Comparison of ENCODE assay signal across 7 cellular contexts in genomic region chr2:147385600-147385999, GRCh38.
"Had no signal": no experiment of that assay in that cellular context is flagged by ENCODE, and none has a peak within 500 bp of the region (broad histone marks: within the 10 kb centered on the region; RNA-seq: fewer than 3 reads in every experiment).

No MANE protein-coding gene starts in this region.

- FAIRE-seq: H1, H54, HTR-8/SVneo had no signal

- H3K4me3 Mint-ChIP-seq: GM23338, H9, IgD-negative memory B cell had no signal

- ATAC-seq: GM23338 had no signal

- H3K36me3 Mint-ChIP-seq: IgD-negative memory B cell had no signal

- H3K27ac Mint-ChIP-seq: GM23338, H9, IgD-negative memory B cell had no signal

- H3K4me1 Mint-ChIP-seq: IgD-negative memory B cell had no signal

- H2AFZ ChIP-seq: GM23338 had no signal

- H3K4me2 ChIP-seq: GM23338 had no signal

- H3K4me3 ChIP-seq: GM23338 had no signal

- DNase-seq: H9, HCEC 1CT had no signal
